In genomic region chr22:31947296-31947695, GRCh38 we compare ENCODE assay signal across 1 cellular context.
TF ChIP-seq lines count a peak whose summit lies in the region.

No MANE protein-coding gene starts in this region.

TF ChIP-seq in K562, 482 proteins besides CTCF, POLR2A, EP300 and RAD21 (continued from another document):
- TF ChIP-seq ARID3A (IDR thresholded peaks at IDR 0.05; ENCODE audit: borderline replicate concordance, low read depth, low read length), result peak; percentile 78; the same call in 1 of the 2 replicates
- TF ChIP-seq MEIS2 (IDR thresholded peaks at IDR 0.05; ENCODE audit: partially characterized antibody), result peak; percentile 77
- 0 out of 2 replicates have a peak, but pooled peaks have one; percentile 18 for TF ChIP-seq ATF7 (IDR thresholded peaks at IDR 0.05)
- TF ChIP-seq SOX6 (IDR thresholded peaks at IDR 0.05), result peak; percentile 27; the same call in 1 of the 2 replicates
- peak; percentile 87 for TF ChIP-seq DEAF1 (CRISPR knock-in tag; IDR thresholded peaks at IDR 0.05)
- no peak for TF ChIP-seq BRCA1 (IDR thresholded peaks at IDR 0.05)
- TF ChIP-seq BRCA1 (CRISPR knock-in tag; IDR thresholded peaks at IDR 0.05), result no peak
- peak; percentile 34; the same call in 1 of the 2 replicates for TF ChIP-seq ZNF592 (IDR thresholded peaks at IDR 0.05)
- TF ChIP-seq ZFP1 (CRISPR knock-in tag; IDR thresholded peaks at IDR 0.05), result no peak
- TF ChIP-seq BRD9 (IDR thresholded peaks at IDR 0.05; ENCODE audit: low read depth, partially characterized antibody), result peak; percentile 80
- no peak for TF ChIP-seq SRSF3 (IDR thresholded peaks at IDR 0.05; ENCODE audit: insufficient read depth, low read length)
- no peak for TF ChIP-seq STAT5A (IDR thresholded peaks at IDR 0.05; ENCODE audit: borderline replicate concordance, low read length)
- TF ChIP-seq PBX2 (CRISPR knock-in tag; IDR thresholded peaks at IDR 0.05; ENCODE audit: low read depth), result no peak
- peak; percentile 76 for TF ChIP-seq PBX2 (tag; conservative IDR thresholded peaks at IDR 0.05; ENCODE audit: low read depth)
- TF ChIP-seq PYGO2 (tag; IDR thresholded peaks at IDR 0.05), result no peak
